ENCODE assay signal across 1 cellular context in the genomic region with DNA sequence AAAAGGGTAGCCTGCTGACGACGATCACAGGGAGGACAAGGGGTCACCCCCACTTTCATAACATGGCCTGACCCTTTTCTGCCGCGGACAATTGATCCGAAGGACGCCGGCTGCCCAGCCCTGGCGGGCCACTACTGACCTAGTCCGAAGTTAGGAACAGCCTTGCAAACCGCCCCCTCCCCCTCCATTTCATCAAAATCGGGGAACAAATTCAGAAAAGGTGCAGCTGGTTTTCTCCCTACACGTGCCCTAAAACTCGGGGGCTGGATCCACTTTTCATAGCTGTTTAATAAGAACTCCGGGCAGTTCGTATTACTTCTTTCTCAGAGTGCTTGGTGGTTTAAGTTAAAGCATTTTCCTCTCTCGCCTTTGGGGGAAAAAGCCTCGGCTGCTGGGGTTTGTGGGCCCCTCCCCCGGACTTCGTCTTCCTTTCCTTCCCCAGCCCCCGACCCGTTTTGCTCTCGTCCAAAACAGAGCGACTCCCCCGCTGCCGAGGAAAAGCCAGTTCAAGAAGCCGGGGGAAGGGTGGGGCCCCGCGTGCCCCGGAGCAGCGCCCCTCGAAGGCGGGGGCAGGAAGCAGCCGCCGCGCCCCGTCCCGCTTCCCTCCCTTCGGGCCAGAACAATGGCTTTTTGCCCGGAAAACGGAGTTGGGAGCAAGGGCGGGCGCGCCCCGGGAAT.
TF ChIP-seq lines count a peak whose summit lies in the region.

No MANE protein-coding gene starts in this region.

TF ChIP-seq in WTC11, 78 proteins besides CTCF, POLR2A, EP300 and RAD21 (continued from another document):
- no peak for TF ChIP-seq RORB (CRISPR knock-in tag; IDR thresholded peaks at IDR 0.05)
